ENCODE assay signal across 19 cellular contexts in genomic region chr17:77800832-77801231, GRCh38.
DNase-seq lines count a peak whose midpoint lies in the region; ATAC-seq and TF ChIP-seq lines count a peak whose summit lies in the region.
"Had no signal": no experiment of that assay in that cellular context is flagged by ENCODE, and none has a peak within 500 bp of the region (broad histone marks: within the 10 kb centered on the region; RNA-seq: fewer than 3 reads in every experiment).

No MANE protein-coding gene starts in this region.

- ATAC-seq in gastrocnemius medialis (no peak), GM19023 (IDR thresholded peaks at IDR 0.05; ENCODE audit: unreplicated experiment) (no peak)
- ATAC-seq: CD8-positive, alpha-beta T cell; GM12878; Right ventricle myocardium inferior had no signal

- TF ChIP-seq CTCF in chondrocyte (IDR thresholded peaks at IDR 0.05) (no peak), sigmoid colon (IDR thresholded peaks at IDR 0.05) (no peak), gastrocnemius medialis (IDR thresholded peaks at IDR 0.05 in 4 of 5, conservative IDR thresholded peaks at IDR 0.05 in 1 of 5) (no peak)

- intact Hi-C loops in sigmoid colon (cut with DNase I), result no loop called here
- intact Hi-C loops in gastrocnemius medialis (cut with DNase I; ENCODE audit: low total_unique reads), result no loop called here

- H3K27me3 Mint-ChIP-seq in chondrocyte (ENCODE audit: low read depth), result peaks cover 40% of the 10 kb centered on the region

- H3K36me3 Mint-ChIP-seq in chondrocyte (ENCODE audit: low read depth), result no peaks in the 10 kb centered on the region
- H3K36me3 Mint-ChIP-seq: CD8-positive, alpha-beta T cell had no signal

- no peak overlapping the region for H3K27ac ChIP-seq in sigmoid colon
- H3K27ac ChIP-seq in gastrocnemius medialis, result no peak overlapping the region
- H3K27ac ChIP-seq: Peyer's patch had no signal

- 51 to 78% methylated on average over 15 of the region's 15 CpGs for WGBS in sigmoid colon, 2 donors

- DNase-seq in NCI-H82 (lab: John Stamatoyannopoulos, UW) (peak; percentile 47), NCI-H82 treated with DMSO at 0.1 percent for 48 hours (lab: John Stamatoyannopoulos, UW; ENCODE audit: unreplicated experiment) (no peak), NCI-H2171 (lab: John Stamatoyannopoulos, UW) (peak; percentile 76), chondrocyte (ENCODE audit: low spot score) (peak; percentile 48), sigmoid colon (peak; percentile 34), gastrocnemius medialis (no peak)
- DNase-seq in activated T-cell treated with anti-CD3 and anti-CD28 coated beads, Interleukin-2, amount 50 U/mL, for 1 hour, result no peak
- DNase-seq: 8988T, DND-41, NCI-H1048, NCI-H146, NCI-H2107, NCI-H774, SK-N-SH had no signal

- H3K4me3 ChIP-seq in sigmoid colon (no peak overlapping the region), gastrocnemius medialis (no peak overlapping the region)
- H3K4me3 ChIP-seq: GM12878, Peyer's patch had no signal

- no peak for TF ChIP-seq EP300 in sigmoid colon (IDR thresholded peaks at IDR 0.05)

- H3K36me3 ChIP-seq in sigmoid colon (no peaks in the 10 kb centered on the region), gastrocnemius medialis (no peaks in the 10 kb centered on the region)
- H3K36me3 ChIP-seq: Peyer's patch had no signal

- H3K9me3 ChIP-seq in sigmoid colon, result no peaks in the 10 kb centered on the region
- H3K9me3 ChIP-seq in gastrocnemius medialis, result no peaks in the 10 kb centered on the region
- H3K9me3 ChIP-seq: Peyer's patch, SK-N-SH had no signal

- in situ Hi-C loops in gastrocnemius medialis (cut with MboI; ENCODE audit: low sequenced_read_pairs in 4 of 4), result no loop called here

- peaks cover 0 to 34% (median 26%) of the 10 kb centered on the region in 4 donors for H3K4me1 ChIP-seq in sigmoid colon
- H3K4me1 ChIP-seq in gastrocnemius medialis, result peaks cover 0 to 5% of the 10 kb centered on the region in 2 donors

- H3K27me3 ChIP-seq in sigmoid colon (no peaks in the 10 kb centered on the region), gastrocnemius medialis (no peaks in the 10 kb centered on the region)
- H3K27me3 ChIP-seq: Peyer's patch had no signal

- H3K9me3 Mint-ChIP-seq in chondrocyte (ENCODE audit: low read depth), result no peaks in the 10 kb centered on the region
- H3K9me3 Mint-ChIP-seq: CD8-positive, alpha-beta T cell had no signal

- TF ChIP-seq POLR2A in sigmoid colon (IDR thresholded peaks at IDR 0.05), result no peak
- no peak for TF ChIP-seq POLR2A in gastrocnemius medialis (IDR thresholded peaks at IDR 0.05)

- H3K4me3 Mint-ChIP-seq in chondrocyte (ENCODE audit: unreplicated experiment), result no peak overlapping the region
- H3K4me3 Mint-ChIP-seq: CD8-positive, alpha-beta T cell had no signal

- no peak overlapping the region for H3K27ac Mint-ChIP-seq in chondrocyte (ENCODE audit: unreplicated experiment)
- H3K27ac Mint-ChIP-seq: CD8-positive, alpha-beta T cell had no signal

- H3K4me1 Mint-ChIP-seq in chondrocyte (ENCODE audit: low read depth), result peaks cover 18% of the 10 kb centered on the region

Comparison
In these comparisons a context has a peak if more than half of its experiments do, and no peak if none do; other contexts are left out.
1. DNase-seq: peak in NCI-H82 (single experiment), NCI-H2171 (single experiment), chondrocyte (single experiment) and sigmoid colon (single experiment); none in NCI-H82 treated with DMSO at 0.1 percent for 48 hours (single experiment), gastrocnemius medialis (0 of 2) and activated T-cell treated with anti-CD3 and anti-CD28 coated beads, Interleukin-2, amount 50 U/mL, for 1 hour (single experiment).